ENCODE assay signal across 7 cellular contexts in genomic region chr20:62623488-62624324, GRCh38. TPM values are rescaled to one million over a fixed set of nuclear protein-coding genes. Genes with fewer than 3 reads are reported as not detected.
DNase-seq lines count a peak whose midpoint lies in the region; ATAC-seq and TF ChIP-seq lines count a peak whose summit lies in the region.

No MANE protein-coding gene starts in this region.

- DNase-seq in NAMALWA (ENCODE audit: low spot score) (peak; percentile 96), WTC11 (ENCODE audit: low spot score) (peak; percentile 90), cardiac fibroblast (ENCODE audit: low read depth in 2 of 2) (peak; percentile 77 to 94), left kidney (ENCODE audit: low read depth, low spot score) (peak; percentile 95)
- DNase-seq in stimulated activated CD4-positive, alpha-beta T cell treated with anti-CD3 and anti-CD28 coated beads, Interleukin-4, amount 100 ng/mL, for 4 hours, result peak; percentile 82 to 84

- H3K36me3 Mint-ChIP-seq in WTC11, result no peaks in the 10 kb centered on the region

- no peaks in the 10 kb centered on the region for H3K9me3 Mint-ChIP-seq in WTC11

- peak overlapping the region; percentile 80 for H3K27ac Mint-ChIP-seq in WTC11

- CTCF ChIA-PET in WTC11 (lab: Charles Lee), result interaction anchor here (0.8 to 1.6 kb wide), 7 partner anchors 84 to 214 kb away, joined by 3 to 10 read pairs (median 4); no protein-coding TSS in a partner anchor

- no peaks in the 10 kb centered on the region for H3K27me3 Mint-ChIP-seq in WTC11 (ENCODE audit: low read depth)

- ATAC-seq in GM18498 (IDR thresholded peaks at IDR 0.05; ENCODE audit: unreplicated experiment) (peak; percentile 88), HG02571 (IDR thresholded peaks at IDR 0.05; ENCODE audit: unreplicated experiment) (peak; percentile 76), WTC11 (peak; percentile 93)

- POLR2A ChIA-PET in WTC11 (lab: Charles Lee), result no interaction called here

- peak overlapping the region in 1 of 2 donors; percentile 3 for H3K4me3 ChIP-seq in cardiac fibroblast (replicated peaks in 1 of 2; ENCODE audit: low read depth in 2 of 2, low read length in 2 of 2)

- H3K4me1 Mint-ChIP-seq in WTC11, result peaks cover 25% of the 10 kb centered on the region

- TF ChIP-seq CTCF in WTC11 (IDR thresholded peaks at IDR 0.05), result no peak
- peak; percentile 16 for TF ChIP-seq CTCF in cardiac fibroblast (IDR thresholded peaks at IDR 0.05; ENCODE audit: low read depth, low read length)

- H3K4me3 Mint-ChIP-seq in WTC11, result peak overlapping the region; percentile 46

TF ChIP-seq in WTC11, 78 proteins besides CTCF, POLR2A, EP300 and RAD21:
- TF ChIP-seq, protein P1, sequence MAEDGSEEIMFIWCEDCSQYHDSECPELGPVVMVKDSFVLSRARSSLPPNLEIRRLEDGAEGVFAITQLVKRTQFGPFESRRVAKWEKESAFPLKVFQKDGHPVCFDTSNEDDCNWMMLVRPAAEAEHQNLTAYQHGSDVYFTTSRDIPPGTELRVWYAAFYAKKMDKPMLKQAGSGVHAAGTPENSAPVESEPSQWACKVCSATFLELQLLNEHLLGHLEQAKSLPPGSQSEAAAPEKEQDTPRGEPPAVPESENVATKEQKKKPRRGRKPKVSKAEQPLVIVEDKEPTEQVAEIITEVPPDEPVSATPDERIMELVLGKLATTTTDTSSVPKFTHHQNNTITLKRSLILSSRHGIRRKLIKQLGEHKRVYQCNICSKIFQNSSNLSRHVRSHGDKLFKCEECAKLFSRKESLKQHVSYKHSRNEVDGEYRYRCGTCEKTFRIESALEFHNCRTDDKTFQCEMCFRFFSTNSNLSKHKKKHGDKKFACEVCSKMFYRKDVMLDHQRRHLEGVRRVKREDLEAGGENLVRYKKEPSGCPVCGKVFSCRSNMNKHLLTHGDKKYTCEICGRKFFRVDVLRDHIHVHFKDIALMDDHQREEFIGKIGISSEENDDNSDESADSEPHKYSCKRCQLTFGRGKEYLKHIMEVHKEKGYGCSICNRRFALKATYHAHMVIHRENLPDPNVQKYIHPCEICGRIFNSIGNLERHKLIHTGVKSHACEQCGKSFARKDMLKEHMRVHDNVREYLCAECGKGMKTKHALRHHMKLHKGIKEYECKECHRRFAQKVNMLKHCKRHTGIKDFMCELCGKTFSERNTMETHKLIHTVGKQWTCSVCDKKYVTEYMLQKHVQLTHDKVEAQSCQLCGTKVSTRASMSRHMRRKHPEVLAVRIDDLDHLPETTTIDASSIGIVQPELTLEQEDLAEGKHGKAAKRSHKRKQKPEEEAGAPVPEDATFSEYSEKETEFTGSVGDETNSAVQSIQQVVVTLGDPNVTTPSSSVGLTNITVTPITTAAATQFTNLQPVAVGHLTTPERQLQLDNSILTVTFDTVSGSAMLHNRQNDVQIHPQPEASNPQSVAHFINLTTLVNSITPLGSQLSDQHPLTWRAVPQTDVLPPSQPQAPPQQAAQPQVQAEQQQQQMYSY (CRISPR knock-in tag; IDR thresholded peaks at IDR 0.05), result no peak
- TF ChIP-seq ZNF121 (CRISPR knock-in tag; IDR thresholded peaks at IDR 0.05) (peak; percentile 97), GABPB1 (CRISPR knock-in tag; IDR thresholded peaks at IDR 0.05) (peak; percentile 46)

RNA-seq across cellular contexts. Expression of gene SLCO4A1, which starts 18.6 kb away (rescaled TPM):
- total RNA-seq in WTC11 (2021), result 15.2 to 19.9 TPM (median 18.5 TPM) in 3 replicates
